In the genomic region with DNA sequence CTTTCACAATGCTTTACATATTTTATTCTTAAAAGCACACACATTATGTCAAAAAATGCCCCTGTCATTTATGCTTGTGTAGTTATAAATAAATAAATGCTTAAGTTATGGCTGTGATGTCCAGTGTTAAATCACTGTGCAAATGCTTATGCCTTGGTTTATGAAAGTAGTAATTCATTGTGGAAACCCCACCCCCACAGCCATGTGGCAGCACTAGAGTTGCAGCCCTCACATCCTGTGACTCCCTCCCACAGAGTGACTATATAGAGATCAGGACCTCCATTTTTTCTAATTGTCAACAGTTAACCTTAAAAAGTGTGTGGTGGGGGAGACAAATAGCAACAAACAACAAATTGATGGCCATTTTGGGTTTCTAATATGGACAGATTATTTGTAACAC, we compare ENCODE assay signal across 9 cellular contexts. TPM values are rescaled to one million over a fixed set of nuclear protein-coding genes. Genes with fewer than 3 reads are reported as not detected.
DNase-seq lines count a peak whose midpoint lies in the region; FAIRE-seq and TF ChIP-seq lines count a peak whose summit lies in the region.
"Had no signal": no experiment of that assay in that cellular context is flagged by ENCODE, and none has a peak within 500 bp of the region (broad histone marks: within the 10 kb centered on the region; RNA-seq: fewer than 3 reads in every experiment).

No MANE protein-coding gene starts in this region.

- H3K27ac ChIP-seq in tibial artery, result no peak overlapping the region

- H3K9me3 ChIP-seq in tibial artery, result no peaks in the 10 kb centered on the region

- FAIRE-seq in RCC 7860 (lab: Jason Lieb, UNC), result no peak
- FAIRE-seq: HepG2 had no signal

- H3K4me1 ChIP-seq in tibial artery, result peaks cover 0 to 8% (median 3%) of the 10 kb centered on the region in 4 donors

- DNase-seq in GM20000 (ENCODE audit: low spot score) (peak; percentile 77), T-helper 2 cell (peak in 4 of 5 experiments; percentile 51 to 94 (median 58)), NOMO-1 treated with DMSO at 0.1 percent for 48 hours (lab: John Stamatoyannopoulos, UW; ENCODE audit: unreplicated experiment) (no peak), posterior vena cava (ENCODE audit: low spot score) (no peak), RCC 7860 (ENCODE audit: low spot score) (no peak), tibial artery (no peak)
- DNase-seq in activated naive CD4-positive, alpha-beta T cell treated with anti-CD3 and anti-CD28 coated beads, Interleukin-2, amount 50 U/mL, for 16 hours, result peak; percentile 75
- peak; percentile 41 for DNase-seq in stimulated activated CD8-positive, alpha-beta memory T cell treated with anti-CD3 and anti-CD28 coated beads, Interleukin-15, amount 100 ng/mL, for 1 hour (ENCODE audit: low read depth)

- intact Hi-C loops in posterior vena cava (cut with DNase I), result no loop called here
- intact Hi-C loops in tibial artery (cut with DNase I; ENCODE audit: low total_unique reads), result no loop called here

- H3K27me3 ChIP-seq in tibial artery, result peaks cover 0 to 39% of the 10 kb centered on the region in 2 donors

- H3K36me3 ChIP-seq in tibial artery, result no peaks in the 10 kb centered on the region

- no peak for TF ChIP-seq CTCF in GM20000 (IDR thresholded peaks at IDR 0.05; ENCODE audit: extremely low read depth, missing control alignments)
- TF ChIP-seq CTCF in tibial artery (IDR thresholded peaks at IDR 0.05), result no peak

- H3K4me3 ChIP-seq in tibial artery, result no peak overlapping the region

RNA-seq across cellular contexts. Expression of a gene that starts 2.4 kb away (rescaled TPM):
- 1 to 10 TPM; 1.1 to 1.5 TPM for total RNA-seq in posterior vena cava
- total RNA-seq: HepG2 had no signal

Comparison
In these comparisons a context has a peak if more than half of its experiments do, and no peak if none do; other contexts are left out.
1. DNase-seq: peak in GM20000 (single experiment), T-helper 2 cell (4 of 5), activated naive CD4-positive, alpha-beta T cell treated with anti-CD3 and anti-CD28 coated beads, Interleukin-2, amount 50 U/mL, for 16 hours (single experiment) and stimulated activated CD8-positive, alpha-beta memory T cell treated with anti-CD3 and anti-CD28 coated beads, Interleukin-15, amount 100 ng/mL, for 1 hour (single experiment); none in NOMO-1 treated with DMSO at 0.1 percent for 48 hours (single experiment), posterior vena cava (single experiment), RCC 7860 (single experiment) and tibial artery (0 of 2).